Comparison of ENCODE assay signal across 12 cellular contexts in genomic region chr10:113386005-113386404, GRCh38.
DNase-seq lines count a peak whose midpoint lies in the region; ATAC-seq, FAIRE-seq and TF ChIP-seq lines count a peak whose summit lies in the region.
"Had no signal": no experiment of that assay in that cellular context is flagged by ENCODE, and none has a peak within 500 bp of the region (broad histone marks: within the 10 kb centered on the region; RNA-seq: fewer than 3 reads in every experiment).

No MANE protein-coding gene starts in this region.

- H3K9me3 ChIP-seq in left ventricle myocardium inferior (replicated peaks) = no peaks in the 10 kb centered on the region
- no peaks in the 10 kb centered on the region for H3K9me3 ChIP-seq in uterus
- H3K9me3 ChIP-seq: ovary had no signal

- H3K27me3 ChIP-seq in left ventricle myocardium inferior (ENCODE audit: low read depth) = peaks cover 27% of the 10 kb centered on the region
- no peaks in the 10 kb centered on the region for H3K27me3 ChIP-seq in uterus
- H3K27me3 ChIP-seq: ovary had no signal

- no peak for TF ChIP-seq POLR2A in uterus (IDR thresholded peaks at IDR 0.05)
- no peak for TF ChIP-seq POLR2A in GM12891 (IDR thresholded peaks at IDR 0.05; ENCODE audit: low read depth, low read length)

- ATAC-seq in HG03442 (IDR thresholded peaks at IDR 0.05; ENCODE audit: unreplicated experiment) = no peak

- H3K4me3 ChIP-seq in left ventricle myocardium inferior (no peak overlapping the region), uterus (no peak overlapping the region)
- H3K4me3 ChIP-seq: ovary had no signal

- H3K36me3 ChIP-seq in left ventricle myocardium inferior = no peaks in the 10 kb centered on the region
- no peaks in the 10 kb centered on the region for H3K36me3 ChIP-seq in uterus
- H3K36me3 ChIP-seq: ovary had no signal

- peak overlapping the region; percentile 59 for H3K27ac ChIP-seq in left ventricle myocardium inferior (replicated peaks)
- peak overlapping the region; percentile 57 to 83 for H3K27ac ChIP-seq in uterus

- no peak for FAIRE-seq in GM12891 (lab: Jason Lieb, UNC)

- DNase-seq in left ventricle myocardium inferior (no peak), cardiac septum (ENCODE audit: low spot score) (no peak), astrocyte of the hippocampus (ENCODE audit: low read depth, low spot score) (peak; percentile 32), iris pigment epithelial cell (ENCODE audit: low read depth) (peak; percentile 32), uterus (no peak), GM12891 (ENCODE audit: insufficient read length, low spot score) (no peak)
- DNase-seq in activated CD4-positive, alpha-beta T cell treated with anti-CD3 and anti-CD28 coated beads, Interleukin-2, amount 50 U/mL, for 4 hours = no peak
- DNase-seq: activated effector memory CD4-positive, alpha-beta T cell treated with Interleukin-2 at 50 U/mL for 16 hours; GDM1; NCI-H1694 treated with DMSO at 0.1 percent for 48 hours; ovary had no signal

- TF ChIP-seq CTCF in left ventricle myocardium inferior (IDR thresholded peaks at IDR 0.05; ENCODE audit: borderline replicate concordance) (no peak), uterus (IDR thresholded peaks at IDR 0.05) (no peak)

- H3K4me1 ChIP-seq in left ventricle myocardium inferior (peaks cover 20% of the 10 kb centered on the region), uterus (peaks cover 0 to 7% of the 10 kb centered on the region in 2 donors)

- intact Hi-C loops in left ventricle myocardium inferior (cut with micrococcal nuclease) = loop anchor here (10.0 kb wide), 3 partner anchors 261 to 821 kb away; no protein-coding TSS in a partner anchor
- intact Hi-C loops in cardiac septum (cut with DNase I) = loop anchor here (5.0 to 10.0 kb wide), 2 partner anchors 439 to 821 kb away; no protein-coding TSS in a partner anchor
- intact Hi-C loops in uterus (cut with DNase I; ENCODE audit: low total_unique reads) = loop anchor here (10.0 kb wide), 2 partner anchors 241 to 821 kb away; no protein-coding TSS in a partner anchor

TF ChIP-seq in GM12891, 5 proteins besides CTCF, POLR2A, EP300 and RAD21:
- TF ChIP-seq POLR2AphosphoS5 (IDR thresholded peaks at IDR 0.05; ENCODE audit: low read depth, low read length) (no peak), PAX5 (IDR thresholded peaks at IDR 0.05; ENCODE audit: insufficient read depth, low read length, severe bottlenecking) (no peak), TAF1 (IDR thresholded peaks at IDR 0.05; ENCODE audit: low read depth, low read length) (no peak), POU2F2 (IDR thresholded peaks at IDR 0.05; ENCODE audit: low read depth, low read length) (no peak), SPI1 (IDR thresholded peaks at IDR 0.05; ENCODE audit: low read depth, low read length) (no peak)

Comparison
In these comparisons a context has a peak if more than half of its experiments do, and no peak if none do; other contexts are left out.
1. DNase-seq: peak in astrocyte of the hippocampus (single experiment) and iris pigment epithelial cell (single experiment); none in left ventricle myocardium inferior (single experiment), cardiac septum (single experiment), uterus (0 of 2), activated CD4-positive, alpha-beta T cell treated with anti-CD3 and anti-CD28 coated beads, Interleukin-2, amount 50 U/mL, for 4 hours (0 of 2) and GM12891 (single experiment).